In the genomic region with DNA sequence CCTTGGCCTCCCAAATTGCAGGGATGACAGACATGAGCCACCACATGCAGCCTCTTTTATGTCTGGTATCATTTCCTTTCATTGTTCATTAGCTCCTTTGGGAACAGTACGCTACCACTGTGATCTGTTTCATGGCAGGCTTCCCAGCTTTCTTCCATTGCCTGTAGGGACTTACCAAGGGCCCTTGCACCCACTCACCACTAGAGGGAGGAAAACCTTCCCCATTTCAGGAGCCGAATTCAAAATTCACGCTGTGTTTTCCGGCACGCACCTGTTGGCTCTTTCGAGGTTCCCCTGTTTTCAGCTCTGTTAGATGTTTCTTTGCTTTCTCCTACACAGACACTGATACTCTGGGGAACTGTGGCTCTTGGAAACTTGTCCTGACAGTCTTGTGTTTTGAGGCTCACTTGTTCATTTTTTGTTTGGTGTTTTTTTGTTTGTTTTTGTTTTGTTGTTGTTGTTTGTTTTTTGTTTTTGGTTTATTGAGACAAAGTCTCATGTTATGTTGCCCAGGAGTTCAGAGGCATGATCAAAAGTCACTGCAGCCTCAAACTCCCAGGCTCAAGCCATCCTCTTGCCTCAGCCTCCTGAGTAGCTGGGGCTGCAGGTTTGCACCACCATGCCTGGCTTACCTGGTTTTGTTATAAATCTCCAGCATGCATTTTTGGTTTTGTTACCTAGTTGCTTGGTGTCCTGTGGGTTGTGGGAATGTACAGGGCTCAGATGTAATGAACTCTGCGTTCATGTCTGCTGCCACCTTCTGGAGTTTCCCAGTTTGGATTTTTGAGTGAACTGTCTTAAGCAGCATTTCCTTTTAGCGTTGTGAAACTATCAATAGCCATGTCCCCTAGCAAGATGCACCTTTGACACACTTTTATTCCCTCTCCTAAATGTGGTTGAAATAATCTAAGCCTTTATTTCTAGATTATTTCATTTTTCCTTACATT, we compare ENCODE assay signal across 1 cellular context.
TF ChIP-seq lines count a peak whose summit lies in the region.

No MANE protein-coding gene starts in this region.

TF ChIP-seq in endothelial cell of umbilical vein, 7 proteins besides CTCF, POLR2A, EP300 and RAD21 (continued from another document):
- TF ChIP-seq JUN (IDR thresholded peaks at IDR 0.05; ENCODE audit: borderline replicate concordance, insufficient read depth, insufficient read length, low read depth) (no peak), MAX (IDR thresholded peaks at IDR 0.05; ENCODE audit: insufficient read depth, insufficient read length) (no peak), MYC (IDR thresholded peaks at IDR 0.05; ENCODE audit: low read depth, low read length) (no peak), FOS (IDR thresholded peaks at IDR 0.05; ENCODE audit: borderline replicate concordance, insufficient read depth, low read length) (no peak), EZH2 (IDR thresholded peaks at IDR 0.05; ENCODE audit: borderline replicate concordance, low read depth, low read length, severe bottlenecking) (no peak), POLR2AphosphoS5 (IDR thresholded peaks at IDR 0.05; ENCODE audit: insufficient read depth, low read depth, low read length) (no peak)
TF ChIP-seq in endothelial cell of umbilical vein: peak in this region for 0.
